Comparison of ENCODE assay signal across 1 cellular context in genomic region chr2:48419884-48420511, GRCh38.
TF ChIP-seq lines count a peak whose summit lies in the region.

No MANE protein-coding gene starts in this region.

TF ChIP-seq in IMR-90, 13 proteins besides CTCF, POLR2A, EP300 and RAD21 (continued from another document):
- TF ChIP-seq MAZ (IDR thresholded peaks at IDR 0.05; ENCODE audit: borderline replicate concordance, low read depth, low read length) (no peak), USF2 (IDR thresholded peaks at IDR 0.05; ENCODE audit: low read depth, low read length) (no peak)
TF ChIP-seq in IMR-90: peak in this region for 0.
